8 cellular contexts compared by ENCODE assay signal in genomic region chr21:32727728-32728454, GRCh38. TPM values are rescaled to one million over a fixed set of nuclear protein-coding genes. Genes with fewer than 3 reads are reported as not detected.
DNase-seq lines count a peak whose midpoint lies in the region; ATAC-seq and TF ChIP-seq lines count a peak whose summit lies in the region.

SYNJ1 (minus strand) TSS chr21:32728013; CDS start chr21:32726895, 1,118 bp downstream.

- H3K9me3 Mint-ChIP-seq in activated B cell treated with CpG ODN at 0.5 μM for 24 hours = no peaks in the 10 kb centered on the region

- peak; percentile 83 for DNase-seq in AG09319 (ENCODE audit: extremely low read depth, low read depth)
- DNase-seq in NCI-H345 (lab: John Stamatoyannopoulos, UW) = peak; percentile 97
- peak; percentile 94 for DNase-seq in activated B cell treated with CpG ODN at 0.5 μM for 24 hours
- peak; percentile 93 to 97 for DNase-seq in cardiac fibroblast (ENCODE audit: low read depth in 2 of 2)
- peak; percentile 97 for DNase-seq in inferior parietal cortex (ENCODE audit: extremely low spot score)
- DNase-seq in spleen = peak; percentile 99

- peaks cover 0 to 34% (median 3%) of the 10 kb centered on the region in 6 donors for H3K36me3 ChIP-seq in spleen

- TF ChIP-seq POLR2A in spleen (IDR thresholded peaks at IDR 0.05) = peak; percentile 31 to 83 (median 73)

- intact Hi-C loops in activated B cell treated with CpG ODN at 0.5 μM for 24 hours (cut with micrococcal nuclease) (loop anchor here (1.0 to 5.0 kb wide), 9 partner anchors 16 to 1189 kb away; partner anchors contain the start of genes ATP5PO, CFAP298, CRYZL1 and DNAJC28), spleen (cut with DNase I; ENCODE audit: low total_unique reads) (no loop called here)

- peaks cover 14% of the 10 kb centered on the region for H3K4me1 Mint-ChIP-seq in activated B cell treated with CpG ODN at 0.5 μM for 24 hours

- H3K27ac Mint-ChIP-seq in activated B cell treated with CpG ODN at 0.5 μM for 24 hours = peak within 1 kb of the TSS; percentile 72

- H3K4me3 ChIP-seq in cardiac fibroblast (replicated peaks in 1 of 2; ENCODE audit: low read depth in 2 of 2, low read length in 2 of 2) (peak within 1 kb of the TSS; percentile 83 to 92), spleen (peak within 1 kb of the TSS; percentile 71 to 98 (median 83))

- POLR2A ChIA-PET in activated B cell treated with CpG ODN at 0.5 μM for 24 hours (lab: Charles Lee) = interaction anchor here (0.6 to 2.7 kb wide), 12 partner anchors 10 to 956 kb away, joined by 3 to 55 read pairs (median 4); partner anchors contain the start of genes CFAP298, GART, PAXBP1 and SON

- H3K27me3 ChIP-seq in spleen (replicated peaks in 1 of 7) = no peaks in the 10 kb centered on the region

- no peaks in the 10 kb centered on the region for H3K27me3 Mint-ChIP-seq in activated B cell treated with CpG ODN at 0.5 μM for 24 hours

- H3K4me3 Mint-ChIP-seq in activated B cell treated with CpG ODN at 0.5 μM for 24 hours = peak within 1 kb of the TSS; percentile 93

- WGBS in spleen, 5 donors = 0 to 1% (median 0%) methylated on average over 51 to 72 of the region's 72 CpGs

- TF ChIP-seq CTCF in AG09319 (IDR thresholded peaks at IDR 0.05; ENCODE audit: low read depth, low read length) (no peak), activated B cell treated with CpG ODN at 0.5 μM for 24 hours (IDR thresholded peaks at IDR 0.05) (no peak), cardiac fibroblast (IDR thresholded peaks at IDR 0.05; ENCODE audit: low read depth, low read length) (no peak), spleen (IDR thresholded peaks at IDR 0.05 in 8 of 11, conservative IDR thresholded peaks at IDR 0.05 in 3 of 11) (peak in 3 of 11 experiments; percentile 13 to 19 (median 14))

- no peaks in the 10 kb centered on the region for H3K9me3 ChIP-seq in spleen

- H3K27ac ChIP-seq in spleen = peak within 1 kb of the TSS; percentile 81 to 98 (median 94)

- peaks cover 10% of the 10 kb centered on the region for H3K36me3 Mint-ChIP-seq in activated B cell treated with CpG ODN at 0.5 μM for 24 hours (ENCODE audit: low read depth)

- peaks cover 5 to 59% (median 24%) of the 10 kb centered on the region in 6 donors for H3K4me1 ChIP-seq in spleen

- ATAC-seq in GM19025 (IDR thresholded peaks at IDR 0.05; ENCODE audit: low read depth, unreplicated experiment) = peak; percentile 89
- ATAC-seq in HG03280 (IDR thresholded peaks at IDR 0.05; ENCODE audit: unreplicated experiment) = peak; percentile 92
- ATAC-seq in activated B cell treated with CpG ODN at 0.5 μM for 24 hours (ENCODE audit: low read depth) = peak; percentile 91

- CTCF ChIA-PET in activated B cell treated with CpG ODN at 0.5 μM for 24 hours (lab: Charles Lee) = interaction anchor here (0.9 to 1.3 kb wide), 2 partner anchors 43 to 469 kb away, joined by 3 to 6 read pairs; partner anchors contain the start of gene PAXBP1

RNA-seq across cellular contexts. Expression of gene SYNJ1, which starts in this region (rescaled TPM):
- total RNA-seq in activated B cell treated with CpG ODN at 0.5 μM for 24 hours (5.2 and 5.4 TPM in 2 replicates), spleen (10 to 100 TPM; 17.4 to 30.3 (median 23.1) TPM)
- polyA plus RNA-seq in spleen = 1 to 10 TPM; 3.3 to 5.3 (median 3.7) TPM

Comparison
In these comparisons a context has a peak if more than half of its experiments do, and no peak if none do; other contexts are left out.
1. Peak in every context shown above with its lines: DNase-seq, ATAC-seq, H3K4me3 ChIP-seq and H3K27ac ChIP-seq.